ENCODE assay signal across 16 cellular contexts in the genomic region with DNA sequence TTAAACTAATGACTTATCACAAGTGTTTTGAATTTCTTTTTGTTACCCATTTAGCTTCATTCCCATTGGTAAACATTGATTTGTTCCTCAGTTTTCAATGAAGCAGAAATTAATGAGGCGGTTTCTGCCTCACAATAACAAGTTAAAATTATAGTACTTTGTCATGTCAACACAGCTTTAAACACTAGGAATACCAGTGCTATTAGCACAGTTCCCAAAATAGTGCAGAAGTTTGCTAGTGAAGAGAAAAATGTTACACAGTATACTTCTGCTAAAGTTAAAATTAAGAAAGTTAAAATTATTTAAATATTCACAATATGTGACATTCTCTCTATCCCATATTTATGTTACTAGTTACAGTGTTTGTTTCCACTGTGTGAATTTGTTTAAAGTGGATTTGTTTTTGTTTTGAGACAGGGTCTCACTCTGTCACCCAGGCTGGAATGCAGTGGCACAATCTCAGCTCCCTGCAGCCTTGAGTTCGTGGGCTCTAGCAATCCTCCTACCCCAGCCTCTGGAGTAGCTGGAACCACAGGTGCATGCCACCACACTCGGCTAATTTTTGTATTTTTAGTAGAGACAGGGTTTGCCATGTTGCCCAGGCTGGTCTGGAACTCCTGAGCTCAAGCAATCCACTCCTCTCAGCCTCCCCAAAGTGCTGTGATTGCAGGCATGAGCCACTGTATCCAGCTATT.
"Had no signal": no experiment of that assay in that cellular context is flagged by ENCODE, and none has a peak within 500 bp of the region (broad histone marks: within the 10 kb centered on the region; RNA-seq: fewer than 3 reads in every experiment).

No MANE protein-coding gene starts in this region.

- H3K27me3 ChIP-seq: vagina had no signal

- DNase-seq: activated naive CD8-positive, alpha-beta T cell treated with anti-CD3 and anti-CD28 coated beads for 36 hours; activated T-cell treated with anti-CD3 and anti-CD28 coated beads, Interleukin-2, amount 50 U/mL, for 1 hour; cerebellar nuclear complex; right lobe of liver; small intestine; stimulated activated CD4-positive, alpha-beta T cell treated with anti-CD3 and anti-CD28 coated beads, Interleukin-2, amount 100 ng/mL, for 24 hours; stimulated activated naive CD8-positive, alpha-beta T cell treated with anti-CD3 and anti-CD28 coated beads, Interleukin-15, amount 100 ng/mL, for 72 hours; T-helper 9 cell; transverse colon had no signal

- H3K4me1 ChIP-seq: breast epithelium had no signal

- H3K9me3 ChIP-seq: breast epithelium, neutrophil, right lobe of liver, transverse colon, vagina had no signal

- H3K36me3 ChIP-seq: breast epithelium, neutrophil, right lobe of liver, transverse colon, vagina had no signal

- ATAC-seq: right lobe of liver; stimulated activated effector memory CD8-positive, alpha-beta T cell treated with anti-CD3 and anti-CD28 coated beads, Interleukin-12 subunit alpha, Interleukin-12 subunit beta, amount 100 ng/mL, for 72 hours; stimulated activated naive CD8-positive, alpha-beta T cell treated with anti-CD3 and anti-CD28 coated beads, Interleukin-15, amount 100 ng/mL, for 72 hours had no signal

- H3K4me3 ChIP-seq: breast epithelium, coronary artery, lung, right lobe of liver, transverse colon, vagina had no signal

- H3K27ac ChIP-seq: breast epithelium, neutrophil, parathyroid adenoma, right lobe of liver, vagina had no signal
